In genomic region chr1:151539321-151540020, GRCh38 we compare ENCODE assay signal across 1 cellular context.
TF ChIP-seq lines count a peak whose summit lies in the region.

No MANE protein-coding gene starts in this region.

TF ChIP-seq in GM12878, 131 proteins besides CTCF, POLR2A, EP300 and RAD21 (continued from another document):
- TF ChIP-seq ZNF592 (IDR thresholded peaks at IDR 0.05) (no peak), ZNF274 (IDR thresholded peaks at IDR 0.05; ENCODE audit: insufficient read depth, insufficient read length) (no peak), SP1 (IDR thresholded peaks at IDR 0.05; ENCODE audit: low read depth, low read length) (peak; percentile 7), POU2F2 (IDR thresholded peaks at IDR 0.05; ENCODE audit: borderline replicate concordance, low read depth, low read length) (peak; percentile 9; the same call in 1 of the 3 replicates), SIN3A (IDR thresholded peaks at IDR 0.05; ENCODE audit: low read depth, low read length) (no peak), SRF (IDR thresholded peaks at IDR 0.05; ENCODE audit: low read depth in 2 of 2, low read length in 2 of 2) (peak; percentile 80 to 96), SPI1 (IDR thresholded peaks at IDR 0.05; ENCODE audit: borderline replicate concordance, insufficient read depth, low read depth, low read length) (0 out of 2 replicates have a peak, but pooled peaks have one; percentile 4), TCF12 (IDR thresholded peaks at IDR 0.05; ENCODE audit: low read depth, low read length) (0 out of 2 replicates have a peak, but pooled peaks have one; percentile 35)
